ENCODE assay signal across 23 cellular contexts in genomic region chrX:153778151-153778551, GRCh38. TPM values are rescaled to one million over a fixed set of nuclear protein-coding genes. Genes with fewer than 3 reads are reported as not detected.
"Had no signal": no experiment of that assay in that cellular context is flagged by ENCODE, and none has a peak within 500 bp of the region (broad histone marks: within the 10 kb centered on the region; RNA-seq: fewer than 3 reads in every experiment).

No MANE protein-coding gene starts in this region.

- H3K4me2 ChIP-seq: hepatocyte had no signal

- H3K9me3 ChIP-seq: thoracic aorta had no signal

- H3K4me3 Mint-ChIP-seq: activated CD8-positive, alpha-beta T cell treated with anti-CD3 and anti-CD28 coated beads, Interleukin-2, amount 10 ng/mL, durations not matched to agents 7 days and 5 days; activated naive CD8-positive, alpha-beta T cell treated with anti-CD3 and anti-CD28 coated beads, Interleukin-2, amount 50 U/mL, for 24 hours; activated T-helper 1 cell treated with anti-CD3 and anti-CD28 coated beads, Interleukin-12 subunit alpha, Interleukin-12 subunit beta, Interleukin-2, Interleukin-4 antibody, amounts not matched to agents 30 ng/mL and 10 ng/mL and 1 ng/mL, durations not matched to agents 14 hours and 24 hours and 36 hours; naive B cell; type B pancreatic cell had no signal

- FAIRE-seq: small intestine had no signal

- H3K36me3 ChIP-seq: thoracic aorta had no signal

- H3K36me3 Mint-ChIP-seq: naive B cell, type B pancreatic cell had no signal

- H3K27me3 ChIP-seq: hepatocyte had no signal

- H3K27ac Mint-ChIP-seq: activated CD8-positive, alpha-beta T cell treated with anti-CD3 and anti-CD28 coated beads, Interleukin-2, amount 10 ng/mL, durations not matched to agents 7 days and 5 days; activated naive CD8-positive, alpha-beta T cell treated with anti-CD3 and anti-CD28 coated beads, Interleukin-2, amount 50 U/mL, for 24 hours; activated T-helper 1 cell treated with anti-CD3 and anti-CD28 coated beads, Interleukin-12 subunit alpha, Interleukin-12 subunit beta, Interleukin-2, Interleukin-4 antibody, amounts not matched to agents 30 ng/mL and 10 ng/mL and 1 ng/mL, durations not matched to agents 14 hours and 24 hours and 36 hours; naive B cell; type B pancreatic cell had no signal

- H3K27me3 Mint-ChIP-seq: type B pancreatic cell had no signal

- H3K4me3 ChIP-seq: hepatocyte, thoracic aorta had no signal

- H3K27ac ChIP-seq: epithelial cell of prostate, hepatocyte, thoracic aorta, VCaP had no signal

- H3K79me2 ChIP-seq: hepatocyte had no signal

- ATAC-seq: activated CD8-positive, alpha-beta T cell treated with anti-CD3 and anti-CD28 coated beads, Interleukin-2, amount 10 ng/mL, durations not matched to agents 7 days and 5 days; activated naive CD8-positive, alpha-beta T cell treated with anti-CD3 and anti-CD28 coated beads, Interleukin-2, amount 50 U/mL, for 24 hours; sciatic nerve had no signal

- H3K9me3 Mint-ChIP-seq: activated naive CD8-positive, alpha-beta T cell treated with anti-CD3 and anti-CD28 coated beads, Interleukin-2, amount 50 U/mL, for 24 hours; activated T-helper 1 cell treated with anti-CD3 and anti-CD28 coated beads, Interleukin-12 subunit alpha, Interleukin-12 subunit beta, Interleukin-2, Interleukin-4 antibody, amounts not matched to agents 30 ng/mL and 10 ng/mL and 1 ng/mL, durations not matched to agents 14 hours and 24 hours and 36 hours; naive B cell; type B pancreatic cell had no signal

- H3K4me1 Mint-ChIP-seq: activated naive CD8-positive, alpha-beta T cell treated with anti-CD3 and anti-CD28 coated beads, Interleukin-2, amount 50 U/mL, for 24 hours had no signal

- DNase-seq: activated CD4-positive, alpha-beta T cell treated with anti-CD3 and anti-CD28 coated beads, Interleukin-2, amount 50 U/mL, for 1 hour; activated CD8-positive, alpha-beta T cell treated with anti-CD3 and anti-CD28 coated beads, Interleukin-2, amount 10 ng/mL, durations not matched to agents 7 days and 5 days; activated gamma-delta T cell; activated naive CD4-positive, alpha-beta T cell treated with anti-CD3 and anti-CD28 coated beads, Interleukin-2, amount 50 U/mL, for 16 hours; activated naive CD8-positive, alpha-beta T cell treated with anti-CD3 and anti-CD28 coated beads, Interleukin-2, amount 50 U/mL, for 24 hours; foreskin fibroblast; mesenchymal stem cell; naive B cell; nucleus accumbens; small intestine; stimulated activated CD4-positive, alpha-beta T cell treated with anti-CD3 and anti-CD28 coated beads, Interleukin-2, amount 100 ng/mL, for 48 hours; stimulated activated CD8-positive, alpha-beta memory T cell treated with anti-CD3 and anti-CD28 coated beads, Interleukin-4, amount 100 ng/mL, for 48 hours; stimulated activated naive CD4-positive, alpha-beta T cell treated with Interleukin-2 at 50 U/mL for 16 hours had no signal

- H2AFZ ChIP-seq: hepatocyte had no signal

RNA-seq across cellular contexts. Expression of gene SRPK3, which starts 2.7 kb away (rescaled TPM):
- total RNA-seq: activated CD8-positive, alpha-beta T cell treated with anti-CD3 and anti-CD28 coated beads, Interleukin-2, amount 10 ng/mL, durations not matched to agents 7 days and 5 days; activated T-helper 1 cell treated with anti-CD3 and anti-CD28 coated beads, Interleukin-12 subunit alpha, Interleukin-12 subunit beta, Interleukin-2, Interleukin-4 antibody, amounts not matched to agents 30 ng/mL and 10 ng/mL and 1 ng/mL, durations not matched to agents 14 hours and 24 hours and 36 hours; glomerular endothelial cell; T-helper 2 cell treated with Interferon-gamma antibody and Interleukin-4, amounts not matched to agents 100 ng/mL and 5 ng/mL, for 36 hours had no signal
- polyA plus RNA-seq: neural cell had no signal
